ENCODE assay signal across 9 cellular contexts in the genomic region with DNA sequence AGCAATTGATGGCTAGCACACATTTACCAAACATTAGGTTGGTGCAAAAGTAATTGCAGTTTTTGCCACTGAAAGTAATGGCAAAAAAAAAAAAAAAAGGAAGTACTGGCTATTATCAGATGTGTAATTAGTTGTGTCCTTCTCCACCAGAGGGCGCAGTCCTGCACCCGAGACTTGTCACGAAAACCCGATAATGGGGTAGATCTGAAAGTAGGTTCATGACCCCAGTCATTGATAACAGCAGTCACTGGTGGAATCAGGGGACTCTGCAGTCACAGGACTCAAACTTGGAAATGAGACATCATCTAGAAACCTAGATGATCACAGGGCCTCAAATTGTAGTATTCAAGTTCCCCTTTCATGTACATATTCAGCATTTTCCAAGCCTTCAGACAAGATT. TPM values are rescaled to one million over a fixed set of nuclear protein-coding genes. Genes with fewer than 3 reads are reported as not detected.
DNase-seq lines count a peak whose midpoint lies in the region; ATAC-seq and TF ChIP-seq lines count a peak whose summit lies in the region.
"Had no signal": no experiment of that assay in that cellular context is flagged by ENCODE, and none has a peak within 500 bp of the region (broad histone marks: within the 10 kb centered on the region; RNA-seq: fewer than 3 reads in every experiment).

No MANE protein-coding gene starts in this region.

- H3K4me3 ChIP-seq in AG04449 (ENCODE audit: low read depth, low read length) = no peak overlapping the region
- no peak overlapping the region for H3K4me3 ChIP-seq in OCI-LY7 (ENCODE audit: low read depth, low read length, poor library complexity, severe bottlenecking)
- H3K4me3 ChIP-seq: skin epidermis had no signal

- H3K27ac ChIP-seq in OCI-LY7 (ENCODE audit: low read depth, low read length, poor library complexity, severe bottlenecking) = no peak overlapping the region
- H3K27ac ChIP-seq: skin epidermis had no signal

- H3K9me3 ChIP-seq in OCI-LY7 (ENCODE audit: low read length) = no peaks in the 10 kb centered on the region

- ATAC-seq in GM18499 (IDR thresholded peaks at IDR 0.05; ENCODE audit: insufficient read depth, unreplicated experiment) (peak; percentile 67), HG03354 (IDR thresholded peaks at IDR 0.05; ENCODE audit: poor library complexity, severe bottlenecking, unreplicated experiment) (peak; percentile 73), HG03025 (IDR thresholded peaks at IDR 0.05; ENCODE audit: low FRiP score, unreplicated experiment) (no peak)

- 0 out of 2 replicates have a peak overlapping the region, but pooled peaks have one; percentile 5 for H3K4me2 ChIP-seq in OCI-LY7 (ENCODE audit: low read length)

- H3K36me3 ChIP-seq in OCI-LY7 (ENCODE audit: insufficient read depth, low read length) = no peaks in the 10 kb centered on the region

- no peaks in the 10 kb centered on the region for H3K79me2 ChIP-seq in OCI-LY7 (ENCODE audit: insufficient read depth, low read depth, low read length)

- H3K9me2 ChIP-seq in OCI-LY7 (ENCODE audit: insufficient read depth, low read length) = no peaks in the 10 kb centered on the region

- DNase-seq in AG04449 (ENCODE audit: low read depth, low spot score) (no peak), OCI-LY7 (ENCODE audit: low spot score) (peak; percentile 73), germinal center (ENCODE audit: low spot score) (peak; percentile 32), renal cortical epithelial cell (ENCODE audit: low read depth) (peak; percentile 33)
- peak; percentile 51 for DNase-seq in activated T-cell treated with anti-CD3 and anti-CD28 coated beads, Interleukin-2, amount 50 U/mL, for 1 hour

- no peaks in the 10 kb centered on the region for H4K20me1 ChIP-seq in OCI-LY7 (ENCODE audit: insufficient read depth, low read length)

- H2AFZ ChIP-seq in OCI-LY7 (ENCODE audit: low read length) = peak overlapping the region; percentile 43; the same call in 1 of the 2 replicates

- BruUV-seq in OCI-LY7 (replicated peaks; lab: Mats Ljungman, UMichigan) = no TSS peak

- H3K4me1 ChIP-seq in OCI-LY7 (ENCODE audit: insufficient read depth, low read length, poor library complexity, severe bottlenecking) = no peaks in the 10 kb centered on the region

- intact Hi-C loops in OCI-LY7 (cut with micrococcal nuclease; ENCODE audit: unreplicated experiment) = loop anchor here (1.0 to 10.0 kb wide), 3 partner anchors 27 to 146 kb away; a partner anchor contains a TSS

- CTCF ChIA-PET in AG04449 (lab: Yijun Ruan, JAX) = interaction anchor here (1.5 to 5.8 kb wide), 4 partner anchors 145 to 151 kb away, joined by 5 to 49 read pairs (median 24); a partner anchor contains a TSS
- CTCF ChIA-PET in OCI-LY7 (lab: Charles Lee; ENCODE audit: unreplicated experiment) = interaction anchor here (1.0 kb wide), 1 partner anchor 146 kb away, joined by 4 read pairs; no protein-coding TSS in a partner anchor

- POLR2A ChIA-PET in AG04449 (lab: Yijun Ruan, JAX) (interaction anchor here (1.6 kb wide), 1 partner anchor 27 kb away, joined by 3 read pairs; a partner anchor contains a TSS), OCI-LY7 (lab: Charles Lee) (no interaction called here)

- TF ChIP-seq CTCF in AG04449 (IDR thresholded peaks at IDR 0.05; ENCODE audit: insufficient read depth, low read length, missing control alignments) (peak; percentile 34), OCI-LY7 (conservative IDR thresholded peaks at IDR 0.05; ENCODE audit: low read length) (peak; percentile 81)

RNA-seq across cellular contexts. Expression of a gene that starts 13.1 kb away (rescaled TPM):
- 9.0 and 10.6 TPM in 2 replicates for total RNA-seq in OCI-LY7 (2014; rRNA removed; shearing (Covaris generic))
- total RNA-seq in OCI-LY7 (2022) = 1.9 and 2.1 TPM in 2 replicates
- 51.2 and 112 TPM in 2 replicates for total RNA-seq in renal cortical epithelial cell

RNA-seq across cellular contexts. Expression of a gene that starts 26.8 kb away (rescaled TPM):
- 46.9 and 75.9 TPM in 2 replicates for total RNA-seq in OCI-LY7 (2014; rRNA removed; shearing (Covaris generic))
- total RNA-seq in OCI-LY7 (2022) (50.7 and 56.8 TPM in 2 replicates), renal cortical epithelial cell (569 and 976 TPM in 2 replicates)
